Comparison of ENCODE assay signal across 18 cellular contexts in genomic region chr11:111785076-111785475, GRCh38.
"Had no signal": no experiment of that assay in that cellular context is flagged by ENCODE, and none has a peak within 500 bp of the region (broad histone marks: within the 10 kb centered on the region; RNA-seq: fewer than 3 reads in every experiment).

No MANE protein-coding gene starts in this region.

- H3K9me3 ChIP-seq: left lung, neutrophil, pancreas, thoracic aorta, upper lobe of left lung had no signal

- ATAC-seq: activated T-cell treated with anti-CD3 and anti-CD28 coated beads, Interleukin-2, amount 50 U/mL, for 72 hours; left lung; sciatic nerve; stimulated activated naive B cell treated with anti-CD40 and anti-IgM and Interleukin-4, amounts not matched to agents 10 μg/mL and 1 μg/mL and 100 μg/mL, for 72 hours; T-helper 17 cell had no signal

- H3K27me3 ChIP-seq: left lung, neutrophil, pancreas, upper lobe of left lung had no signal

- H3K27ac ChIP-seq: coronary artery, epithelial cell of prostate, left lung, neutrophil, pancreas, thoracic aorta, upper lobe of left lung had no signal

- DNase-seq: activated CD4-positive, alpha-beta memory T cell treated with anti-CD3 and anti-CD28 coated beads for 36 hours; activated CD4-positive, alpha-beta T cell treated with anti-CD3 and anti-CD28 coated beads for 48 hours; activated effector memory CD4-positive, alpha-beta T cell treated with Interleukin-2 at 50 U/mL for 16 hours; activated naive CD4-positive, alpha-beta T cell treated with anti-CD3 and anti-CD28 coated beads, Interleukin-2, amount 10 ng/mL, durations not matched to agents 7 days and 5 days; activated T-cell treated with anti-CD3 and anti-CD28 coated beads, Interleukin-2, amount 50 U/mL, for 72 hours; amygdala; left lung; pancreas; small intestine; stimulated activated naive B cell treated with anti-CD40 and anti-IgM and Interleukin-4, amounts not matched to agents 10 μg/mL and 1 μg/mL and 100 μg/mL, for 72 hours; SW 1271; T-helper 17 cell had no signal

- H3K4me1 ChIP-seq: left lung, pancreas, upper lobe of left lung had no signal

- H3K36me3 ChIP-seq: neutrophil had no signal

- H3K4me3 ChIP-seq: coronary artery, left lung, pancreas, thoracic aorta, upper lobe of left lung had no signal
